In genomic region chr3:153182894-153183293, GRCh38 we compare ENCODE assay signal across 20 cellular contexts.
"Had no signal": no experiment of that assay in that cellular context is flagged by ENCODE, and none has a peak within 500 bp of the region (broad histone marks: within the 10 kb centered on the region; RNA-seq: fewer than 3 reads in every experiment).

No MANE protein-coding gene starts in this region.

- H3K4me3 ChIP-seq: ascending aorta, colonic mucosa, heart right ventricle, right lobe of liver, tibial artery had no signal

- DNase-seq: activated CD4-positive, alpha-beta T cell treated with anti-CD3 and anti-CD28 coated beads, Interleukin-2, amount 10 ng/mL, durations not matched to agents 7 days and 5 days; activated CD4-positive, CD25-positive, alpha-beta regulatory T cell treated with anti-CD3 and anti-CD28 coated beads, Interleukin-2, amount 50 U/mL, for 72 hours; activated CD8-positive, alpha-beta memory T cell treated with anti-CD3 and anti-CD28 coated beads, Interleukin-2, amount 10 ng/mL, durations not matched to agents 7 days and 5 days; activated CD8-positive, alpha-beta T cell treated with anti-CD3 and anti-CD28 coated beads for 36 hours; activated gamma-delta T cell treated with Interleukin-2 at 50 U/mL for 16 hours; colonic mucosa; heart right ventricle; left colon; posterior cingulate gyrus; right lobe of liver; stimulated activated CD4-positive, alpha-beta T cell treated with anti-CD3 and anti-CD28 coated beads, Interleukin-4, amount 100 ng/mL, for 1 hour; stimulated activated naive CD4-positive, alpha-beta T cell treated with Interleukin-2 at 50 U/mL for 16 hours; tibial artery; WERI-Rb-1 had no signal

- H3K9me3 ChIP-seq: ascending aorta, colonic mucosa, heart right ventricle, right lobe of liver, tibial artery had no signal

- H3K4me3 Mint-ChIP-seq: activated CD4-positive, alpha-beta T cell treated with anti-CD3 and anti-CD28 coated beads, Interleukin-2, amount 10 ng/mL, durations not matched to agents 7 days and 5 days; activated CD8-positive, alpha-beta memory T cell treated with anti-CD3 and anti-CD28 coated beads, Interleukin-2, amount 10 ng/mL, durations not matched to agents 7 days and 5 days; activated CD8-positive, alpha-beta T cell treated with anti-CD3 and anti-CD28 coated beads for 36 hours; activated naive CD4-positive, alpha-beta T cell treated with anti-CD3 and anti-CD28 coated beads, Interleukin-2, amount 50 U/mL, for 24 hours; central memory CD8-positive, alpha-beta T cell; memory B cell; neural crest cell had no signal

- H3K9me3 Mint-ChIP-seq: activated CD4-positive, alpha-beta T cell treated with anti-CD3 and anti-CD28 coated beads, Interleukin-2, amount 10 ng/mL, durations not matched to agents 7 days and 5 days; activated CD8-positive, alpha-beta T cell treated with anti-CD3 and anti-CD28 coated beads for 36 hours; activated naive CD4-positive, alpha-beta T cell treated with anti-CD3 and anti-CD28 coated beads, Interleukin-2, amount 50 U/mL, for 24 hours; central memory CD8-positive, alpha-beta T cell; memory B cell; neural crest cell had no signal

- ATAC-seq: activated CD8-positive, alpha-beta memory T cell treated with anti-CD3 and anti-CD28 coated beads, Interleukin-2, amount 10 ng/mL, durations not matched to agents 7 days and 5 days; activated CD8-positive, alpha-beta T cell treated with anti-CD3 and anti-CD28 coated beads for 36 hours; heart right ventricle; left colon; right lobe of liver had no signal

- H3K4me1 ChIP-seq: ascending aorta, colonic mucosa, right lobe of liver, tibial artery had no signal

- H3K36me3 ChIP-seq: ascending aorta, colonic mucosa, heart right ventricle, right lobe of liver, tibial artery, WERI-Rb-1 had no signal

- H3K27me3 Mint-ChIP-seq: activated CD4-positive, alpha-beta T cell treated with anti-CD3 and anti-CD28 coated beads, Interleukin-2, amount 10 ng/mL, durations not matched to agents 7 days and 5 days; activated CD8-positive, alpha-beta memory T cell treated with anti-CD3 and anti-CD28 coated beads, Interleukin-2, amount 10 ng/mL, durations not matched to agents 7 days and 5 days; activated CD8-positive, alpha-beta T cell treated with anti-CD3 and anti-CD28 coated beads for 36 hours; activated naive CD4-positive, alpha-beta T cell treated with anti-CD3 and anti-CD28 coated beads, Interleukin-2, amount 50 U/mL, for 24 hours; central memory CD8-positive, alpha-beta T cell; memory B cell had no signal

- H3K4me1 Mint-ChIP-seq: neural crest cell had no signal

- H3K27me3 ChIP-seq: ascending aorta, colonic mucosa, heart right ventricle, right lobe of liver, tibial artery had no signal

- H3K27ac ChIP-seq: ascending aorta, colonic mucosa, epithelial cell of prostate, heart right ventricle, right lobe of liver, tibial artery, WERI-Rb-1 had no signal

- H3K27ac Mint-ChIP-seq: activated CD4-positive, alpha-beta T cell treated with anti-CD3 and anti-CD28 coated beads, Interleukin-2, amount 10 ng/mL, durations not matched to agents 7 days and 5 days; activated CD8-positive, alpha-beta memory T cell treated with anti-CD3 and anti-CD28 coated beads, Interleukin-2, amount 10 ng/mL, durations not matched to agents 7 days and 5 days; activated CD8-positive, alpha-beta T cell treated with anti-CD3 and anti-CD28 coated beads for 36 hours; activated naive CD4-positive, alpha-beta T cell treated with anti-CD3 and anti-CD28 coated beads, Interleukin-2, amount 50 U/mL, for 24 hours; memory B cell had no signal
